ENCODE assay signal across 10 cellular contexts in the genomic region with DNA sequence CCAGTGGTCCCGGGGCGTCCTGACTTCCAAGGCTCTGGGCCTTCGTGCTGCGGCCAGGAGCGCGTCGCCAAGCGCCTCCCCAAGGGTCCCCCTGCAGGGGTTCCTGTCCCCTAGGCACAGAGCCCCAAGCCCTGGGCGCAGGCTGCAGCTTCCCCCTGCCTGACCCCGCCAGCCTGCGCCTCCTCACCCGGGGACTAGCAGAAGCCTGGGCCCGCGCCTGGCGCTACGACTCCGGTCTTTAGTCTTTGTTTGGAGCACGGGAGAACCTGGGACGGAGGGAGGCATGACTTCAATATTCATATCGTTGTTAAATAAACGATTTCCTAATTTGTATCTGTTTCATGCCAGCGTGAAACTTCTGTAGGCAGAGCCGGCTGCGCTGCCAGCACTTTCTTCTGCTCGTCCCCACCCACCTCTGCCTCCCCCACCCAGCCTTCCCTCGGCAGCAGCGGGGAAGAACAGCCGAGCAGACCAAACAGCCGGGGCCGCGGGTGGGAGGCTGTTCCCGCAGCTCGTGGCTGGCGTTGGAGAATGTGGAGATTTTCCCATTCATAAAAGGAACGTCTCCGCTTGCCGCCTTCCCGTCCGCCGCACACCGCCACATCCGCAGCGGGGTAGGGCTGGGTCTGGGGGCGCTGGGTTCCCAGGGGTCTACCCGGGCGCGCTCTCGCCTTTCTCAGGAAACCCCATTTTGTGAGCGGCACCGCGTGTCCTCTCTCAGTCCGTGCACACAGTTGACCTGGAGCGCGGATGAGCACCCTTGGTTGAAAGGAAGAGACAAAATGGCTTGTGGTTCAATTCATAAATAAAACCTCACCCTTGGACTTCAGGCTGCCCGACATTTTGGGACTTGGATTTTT. TPM values are rescaled to one million over a fixed set of nuclear protein-coding genes. Genes with fewer than 3 reads are reported as not detected.
A peak's percentile ranks its signal among the peaks of the same experiment; 100 is the strongest.
DNase-seq lines count a peak whose midpoint lies in the region; ATAC-seq and TF ChIP-seq lines count a peak whose summit lies in the region.
"Had no signal": no experiment of that assay in that cellular context is flagged by ENCODE, and none has a peak within 500 bp of the region (broad histone marks: within the 10 kb centered on the region; RNA-seq: fewer than 3 reads in every experiment).

No MANE protein-coding gene starts in this region.

- CTCF ChIA-PET in activated CD8-positive, alpha-beta T cell treated with anti-CD3 and anti-CD28 coated beads, Interleukin-2, amount 10 ng/mL, durations not matched to agents 7 days and 5 days (lab: Charles Lee): interaction anchor here (1.1 kb wide), 1 partner anchor 22 kb away, joined by 3 read pairs; no protein-coding TSS in a partner anchor

- H3K4me3 Mint-ChIP-seq in mesothelial cell of epicardium: peak overlapping the region; percentile 53
- no peak overlapping the region for H3K4me3 Mint-ChIP-seq in activated CD8-positive, alpha-beta T cell treated with anti-CD3 and anti-CD28 coated beads, Interleukin-2, amount 10 ng/mL, durations not matched to agents 7 days and 5 days

- no peaks in the 10 kb centered on the region for H3K9me3 Mint-ChIP-seq in mesothelial cell of epicardium
- no peaks in the 10 kb centered on the region for H3K9me3 Mint-ChIP-seq in activated CD8-positive, alpha-beta T cell treated with anti-CD3 and anti-CD28 coated beads, Interleukin-2, amount 10 ng/mL, durations not matched to agents 7 days and 5 days (ENCODE audit: insufficient read depth)

- TF ChIP-seq EP300 in tibial nerve (IDR thresholded peaks at IDR 0.05): no peak

- peak overlapping the region in 9 of 10 donors; percentile 5 to 57 (median 48) for H3K4me3 ChIP-seq in heart right ventricle
- peak overlapping the region in 3 of 4 donors; percentile 13 to 47 (median 13) for H3K4me3 ChIP-seq in tibial nerve

- intact Hi-C loops in heart right ventricle (cut with DNase I): no loop called here
- intact Hi-C loops in Right ventricle myocardium inferior (cut with DNase I): no loop called here

- H3K4me1 ChIP-seq in heart right ventricle (peaks cover 11 to 31% (median 27%) of the 10 kb centered on the region in 9 donors), tibial nerve (peaks cover 0 to 29% (median 23%) of the 10 kb centered on the region in 4 donors)

- DNase-seq in heart right ventricle: no peak
- no peak for DNase-seq in Right ventricle myocardium inferior (ENCODE audit: missing footprints)
- DNase-seq in cerebellum (ENCODE audit: low spot score): peak; percentile 43
- DNase-seq in mesothelial cell of epicardium (ENCODE audit: low spot score in 2 of 2, unreplicated experiment in 2 of 2): no peak
- no peak for DNase-seq in tibial nerve (ENCODE audit: low spot score in 2 of 2)
- no peak for DNase-seq in activated CD8-positive, alpha-beta T cell treated with anti-CD3 and anti-CD28 coated beads, Interleukin-2, amount 10 ng/mL, durations not matched to agents 7 days and 5 days
- DNase-seq: NK-92 treated with Interleukin-12 subunit alpha and Interleukin-12 subunit beta, amount 100 ng/mL, for 24 hours had no signal

- no peak for TF ChIP-seq POLR2A in tibial nerve (IDR thresholded peaks at IDR 0.05)

- H3K36me3 Mint-ChIP-seq in mesothelial cell of epicardium: no peaks in the 10 kb centered on the region
- H3K36me3 Mint-ChIP-seq in activated CD8-positive, alpha-beta T cell treated with anti-CD3 and anti-CD28 coated beads, Interleukin-2, amount 10 ng/mL, durations not matched to agents 7 days and 5 days (ENCODE audit: low read depth): no peaks in the 10 kb centered on the region

- H3K27ac ChIP-seq in heart right ventricle: no peak overlapping the region
- H3K27ac ChIP-seq in tibial nerve: no peak overlapping the region

- 6 to 7% methylated on average over 55 of the region's 55 CpGs for WGBS in heart right ventricle, 2 donors
- 5 to 6% methylated on average over 55 of the region's 55 CpGs for WGBS in tibial nerve, 2 donors

- H3K36me3 ChIP-seq in heart right ventricle: no peaks in the 10 kb centered on the region
- no peaks in the 10 kb centered on the region for H3K36me3 ChIP-seq in tibial nerve

- ATAC-seq in heart right ventricle (peak in 1 of 8 donors; percentile 14), Right ventricle myocardium inferior (no peak), HG03280 (IDR thresholded peaks at IDR 0.05; ENCODE audit: unreplicated experiment) (no peak), HG03460 (IDR thresholded peaks at IDR 0.05; ENCODE audit: unreplicated experiment) (no peak)
- ATAC-seq in activated CD8-positive, alpha-beta T cell treated with anti-CD3 and anti-CD28 coated beads, Interleukin-2, amount 10 ng/mL, durations not matched to agents 7 days and 5 days: no peak

- H3K4me1 Mint-ChIP-seq in mesothelial cell of epicardium: peaks cover 19% of the 10 kb centered on the region
- peaks cover 2% of the 10 kb centered on the region for H3K4me1 Mint-ChIP-seq in activated CD8-positive, alpha-beta T cell treated with anti-CD3 and anti-CD28 coated beads, Interleukin-2, amount 10 ng/mL, durations not matched to agents 7 days and 5 days (ENCODE audit: low read depth)

- no peak for TF ChIP-seq CTCF in heart right ventricle (IDR thresholded peaks at IDR 0.05)
- no peak for TF ChIP-seq CTCF in mesothelial cell of epicardium (IDR thresholded peaks at IDR 0.05; ENCODE audit: unreplicated experiment)
- no peak for TF ChIP-seq CTCF in tibial nerve (IDR thresholded peaks at IDR 0.05)

- H3K27me3 Mint-ChIP-seq in mesothelial cell of epicardium (ENCODE audit: low read depth): peaks cover 85% of the 10 kb centered on the region
- H3K27me3 Mint-ChIP-seq in activated CD8-positive, alpha-beta T cell treated with anti-CD3 and anti-CD28 coated beads, Interleukin-2, amount 10 ng/mL, durations not matched to agents 7 days and 5 days (ENCODE audit: low read depth): peaks cover 61% of the 10 kb centered on the region

- peaks cover 14 to 100% (median 85%) of the 10 kb centered on the region in 7 donors for H3K27me3 ChIP-seq in heart right ventricle
- peaks cover 0 to 59% of the 10 kb centered on the region in 2 donors for H3K27me3 ChIP-seq in tibial nerve

- no peaks in the 10 kb centered on the region for H3K9me3 ChIP-seq in heart right ventricle
- H3K9me3 ChIP-seq in tibial nerve: no peaks in the 10 kb centered on the region

- no peak overlapping the region for H3K27ac Mint-ChIP-seq in mesothelial cell of epicardium
- H3K27ac Mint-ChIP-seq in activated CD8-positive, alpha-beta T cell treated with anti-CD3 and anti-CD28 coated beads, Interleukin-2, amount 10 ng/mL, durations not matched to agents 7 days and 5 days: no peak overlapping the region

- POLR2A ChIA-PET in activated CD8-positive, alpha-beta T cell treated with anti-CD3 and anti-CD28 coated beads, Interleukin-2, amount 10 ng/mL, durations not matched to agents 7 days and 5 days (lab: Charles Lee): no interaction called here

RNA-seq across cellular contexts. Expression of a gene that starts 0.8 kb away (rescaled TPM):
- total RNA-seq in heart right ventricle: under 1 TPM in 4 of 10 donors, not detected in 6; 0.05 to 0.28 (median 0.11) TPM
- polyA plus RNA-seq in heart right ventricle: not detected
- total RNA-seq in Right ventricle myocardium inferior: 0.11 TPM
- total RNA-seq in cerebellum: 29.4 TPM
- 0.04 to 0.09 TPM (median 0.07 TPM) in 3 replicates for total RNA-seq in mesothelial cell of epicardium
- total RNA-seq in tibial nerve: under 1 TPM in 1 of 4 donors, not detected in 3; 0.30 TPM
- not detected for total RNA-seq in activated CD8-positive, alpha-beta T cell treated with anti-CD3 and anti-CD28 coated beads, Interleukin-2, amount 10 ng/mL, durations not matched to agents 7 days and 5 days
- total RNA-seq: myocyte had no signal

Comparison
In these comparisons a context has a peak if more than half of its experiments do, and no peak if none do; other contexts are left out.
1. RNA of a gene that starts 0.8 kb away (total RNA-seq): 29.4 TPM in cerebellum (single experiment); 0.11 TPM in Right ventricle myocardium inferior (single experiment), 0.04 to 0.09 TPM in mesothelial cell of epicardium, 0.05 to 0.28 TPM in heart right ventricle, 0.30 TPM in tibial nerve and not detected in activated CD8-positive, alpha-beta T cell treated with anti-CD3 and anti-CD28 coated beads, Interleukin-2, amount 10 ng/mL, durations not matched to agents 7 days and 5 days; every median in the first group is over 10 times any median in the second.